ENCODE assay signal across 8 cellular contexts in the genomic region with DNA sequence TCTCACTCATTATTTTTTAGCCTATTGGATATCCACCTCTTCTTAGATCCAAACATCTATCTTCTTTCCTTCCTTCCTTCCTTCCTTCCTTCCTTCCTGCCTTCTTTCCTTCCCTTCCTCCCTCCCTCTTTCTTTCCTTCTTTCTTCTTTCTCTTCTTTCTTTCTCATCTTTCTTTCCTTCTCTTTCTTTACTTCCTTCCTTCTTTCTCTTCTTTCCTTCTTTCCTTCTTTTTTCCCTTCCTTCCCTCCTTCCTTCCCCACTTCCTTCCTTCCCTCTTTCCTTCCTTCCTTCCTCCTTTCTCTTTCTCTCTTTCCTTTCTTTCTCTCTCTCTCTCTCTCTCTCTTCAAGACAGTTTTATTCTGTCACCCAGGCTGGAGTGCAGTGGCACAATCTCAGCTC.
"Had no signal": no experiment of that assay in that cellular context is flagged by ENCODE, and none has a peak within 500 bp of the region (broad histone marks: within the 10 kb centered on the region; RNA-seq: fewer than 3 reads in every experiment).

No MANE protein-coding gene starts in this region.

- ATAC-seq: GM12878 had no signal

- FAIRE-seq: G401.6, GM12878, GM12891, GM12892, GM18507, GM19239 had no signal

- DNase-seq: GDM1, GF-D8 had no signal

- H3K4me3 ChIP-seq: GM12878 had no signal
